ENCODE assay signal across 8 cellular contexts in genomic region chr7:44867073-44867990, GRCh38. TPM values are rescaled to one million over a fixed set of nuclear protein-coding genes. Genes with fewer than 3 reads are reported as not detected.
DNase-seq lines count a peak whose midpoint lies in the region; ATAC-seq and TF ChIP-seq lines count a peak whose summit lies in the region.

No MANE protein-coding gene starts in this region.

- H3K9ac ChIP-seq in mesendoderm (ENCODE audit: low read length), result no peak overlapping the region

- TF ChIP-seq CTCF in brain (conservative IDR thresholded peaks at IDR 0.05), result no peak

- DNase-seq in COLO829 (ENCODE audit: low spot score) (peak; percentile 37), LoVo (ENCODE audit: low spot score) (peak; percentile 29), mesendoderm (peak; percentile 46), NCI-H774 (lab: John Stamatoyannopoulos, UW) (no peak)
- no peak for DNase-seq in stimulated activated naive CD4-positive, alpha-beta T cell (lab: John Stamatoyannopoulos, UW)

- ATAC-seq in GM18511 (IDR thresholded peaks at IDR 0.05; ENCODE audit: unreplicated experiment), result no peak
- no peak for ATAC-seq in GM19467 (IDR thresholded peaks at IDR 0.05; ENCODE audit: unreplicated experiment)

- no peak overlapping the region for H3K18ac ChIP-seq in mesendoderm (ENCODE audit: low read length)

- H3K79me1 ChIP-seq in mesendoderm (ENCODE audit: low read length), result no peaks in the 10 kb centered on the region

- no peak overlapping the region for H2BK15ac ChIP-seq in mesendoderm (replicated peaks; ENCODE audit: low read depth)

- peaks cover 7% of the 10 kb centered on the region for H3K4me1 Mint-ChIP-seq in brain

- H3K23ac ChIP-seq in mesendoderm (ENCODE audit: low read length), result no peak overlapping the region

- H4K8ac ChIP-seq in mesendoderm (ENCODE audit: low read depth, low read length), result no peak overlapping the region

- no peak overlapping the region for H4K5ac ChIP-seq in mesendoderm (ENCODE audit: low read length)

- peak overlapping the region in 1 of 5 experiments; percentile 22 for H3K4me3 Mint-ChIP-seq in brain

- H3K27ac ChIP-seq in mesendoderm (ENCODE audit: low read depth, low read length), result no peak overlapping the region

- no peak overlapping the region for H2AK5ac ChIP-seq in mesendoderm (ENCODE audit: low read length)

- H3K27me3 ChIP-seq in mesendoderm (ENCODE audit: insufficient read depth, low read length, poor library complexity), result no peaks in the 10 kb centered on the region

- peaks cover 3 to 16% (median 9%) of the 10 kb centered on the region in 5 experiments for H3K9me3 Mint-ChIP-seq in brain

- H3K79me2 ChIP-seq in mesendoderm (ENCODE audit: control insufficient read depth, insufficient read depth, low read length), result no peaks in the 10 kb centered on the region

- no peak overlapping the region for H3K56ac ChIP-seq in mesendoderm (ENCODE audit: low read length)

- no peak overlapping the region for H3K4ac ChIP-seq in mesendoderm (ENCODE audit: low read depth, low read length)

- peaks cover 18% of the 10 kb centered on the region for H3K27me3 Mint-ChIP-seq in brain

- no peak overlapping the region for H2BK5ac ChIP-seq in mesendoderm (ENCODE audit: low read length)

- no peaks in the 10 kb centered on the region for H3K4me1 ChIP-seq in mesendoderm (ENCODE audit: control insufficient read depth, low read depth, low read length)

- no CpG with 5 or more reads among the region's 4 CpGs for WGBS in mesendoderm (ENCODE audit: extremely low coverage, insufficient coverage, low lambda C conversion rate)

- H2BK120ac ChIP-seq in mesendoderm (ENCODE audit: low read depth, low read length), result no peak overlapping the region

- no peak overlapping the region for H3K4me3 ChIP-seq in mesendoderm (ENCODE audit: low read length)

- no peaks in the 10 kb centered on the region for H3K36me3 ChIP-seq in mesendoderm (ENCODE audit: control insufficient read depth, insufficient read depth, low read length)

- peaks cover 10% of the 10 kb centered on the region for H3K36me3 Mint-ChIP-seq in brain

- H3K27ac Mint-ChIP-seq in brain, result peak overlapping the region in 3 of 5 experiments; percentile 43 to 70 (median 50)

- no peak overlapping the region for H3K4me2 ChIP-seq in mesendoderm (ENCODE audit: low read length)

RNA-seq across cellular contexts. Expression of gene PURB, which starts 18.0 kb away (rescaled TPM):
- 13.5 TPM for polyA plus RNA-seq in brain (ENCODE audit: insufficient read depth, low read depth, low replicate concordance)
- polyA plus RNA-seq in mesendoderm (2013, experiment 1 of 2), result 10.5 TPM
- 10.2 TPM for polyA plus RNA-seq in mesendoderm (2013, experiment 2 of 2)

RNA-seq across cellular contexts. Expression of gene H2AZ2, which starts 19.4 kb away (rescaled TPM):
- polyA plus RNA-seq in brain (ENCODE audit: insufficient read depth, low read depth, low replicate concordance), result 302 TPM
- polyA plus RNA-seq in mesendoderm (2013, experiment 1 of 2), result 202 TPM
- 200 TPM for polyA plus RNA-seq in mesendoderm (2013, experiment 2 of 2)

Comparison
In these comparisons a context has a peak if more than half of its experiments do, and no peak if none do; other contexts are left out.
1. DNase-seq: peak in COLO829 (single experiment), LoVo (single experiment) and mesendoderm (single experiment); none in NCI-H774 (single experiment) and stimulated activated naive CD4-positive, alpha-beta T cell (0 of 6).